Comparison of ENCODE assay signal across 20 cellular contexts in the genomic region with DNA sequence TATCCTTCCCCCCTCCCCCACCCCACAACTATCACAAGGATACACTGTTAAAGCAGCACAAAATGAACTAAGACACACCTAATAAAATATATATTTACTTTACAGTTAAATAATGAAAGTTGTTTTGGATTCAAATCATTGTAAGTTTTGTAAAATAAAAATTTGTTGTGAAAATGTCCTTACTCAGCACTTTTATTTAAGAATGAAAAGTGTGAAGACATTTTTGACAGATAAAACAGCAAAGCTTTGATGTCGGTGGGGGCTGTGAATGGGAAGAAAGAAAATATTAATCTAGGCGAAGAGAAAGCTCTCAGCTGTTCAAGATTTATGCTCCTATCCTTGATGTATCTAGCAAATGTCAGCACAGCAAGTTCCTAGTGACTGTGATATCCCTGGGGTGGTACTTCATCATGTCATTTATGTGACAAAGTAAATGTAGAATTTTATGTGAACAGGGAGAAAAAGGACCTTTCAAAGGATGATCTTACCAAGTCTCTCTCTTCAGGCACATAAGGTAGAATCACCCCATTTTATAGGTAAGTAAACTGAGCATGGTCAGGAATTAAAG.
"Had no signal": no experiment of that assay in that cellular context is flagged by ENCODE, and none has a peak within 500 bp of the region (broad histone marks: within the 10 kb centered on the region; RNA-seq: fewer than 3 reads in every experiment).

No MANE protein-coding gene starts in this region.

- H3K27ac ChIP-seq: SJSA1, SK-N-MC had no signal

- H3K4me3 ChIP-seq: MG63, SJSA1, SK-N-MC had no signal

- DNase-seq: Karpas-422, KG1, MG63, NCI-H1092, NCI-H1105 treated with DMSO at 0.1 percent for 48 hours, NCI-H1417 treated with DMSO at 0.1 percent for 48 hours, NCI-H146, NCI-H1694 treated with DMSO at 0.1 percent for 48 hours, NCI-H1930, NCI-H2081, NCI-H2107, NCI-H2227 treated with DMSO at 0.1 percent for 48 hours, NCI-H526 treated with DMSO at 0.1 percent for 48 hours, NCI-H748 treated with DMSO at 0.1 percent for 48 hours, Right ventricle myocardium superior, RPMI8226, SIG-M5 had no signal

- H3K9me3 ChIP-seq: MG63, SJSA1 had no signal

- FAIRE-seq: RCC 7860 had no signal

- H3K4me1 ChIP-seq: SJSA1 had no signal

- H3K36me3 ChIP-seq: MG63, SJSA1 had no signal

- H3K27me3 ChIP-seq: MG63, SJSA1 had no signal
